ENCODE assay signal across 8 cellular contexts in genomic region chr11:47412152-47412746, GRCh38. TPM values are rescaled to one million over a fixed set of nuclear protein-coding genes. Genes with fewer than 3 reads are reported as not detected.
A peak's percentile ranks its signal among the peaks of the same experiment; 100 is the strongest.
DNase-seq lines count a peak whose midpoint lies in the region; ATAC-seq, FAIRE-seq and TF ChIP-seq lines count a peak whose summit lies in the region.

No MANE protein-coding gene starts in this region.

- BruUV-seq in endothelial cell of umbilical vein (replicated peaks; lab: Mats Ljungman, UMichigan), result no TSS peak

- H3K4me1 ChIP-seq in endothelial cell of umbilical vein (ENCODE audit: control insufficient read depth, extremely low read depth, insufficient read depth, low read length), result peaks cover 41% of the 10 kb centered on the region
- H3K4me1 ChIP-seq in parathyroid adenoma, result peaks cover 7% of the 10 kb centered on the region

- peak; percentile 84 to 96 for TF ChIP-seq CTCF in endothelial cell of umbilical vein (IDR thresholded peaks at IDR 0.05; ENCODE audit: extremely low read depth in 1 of 2, insufficient read depth in 1 of 2, low read depth in 1 of 2, low read length in 2 of 2)
- TF ChIP-seq CTCF in parathyroid adenoma (IDR thresholded peaks at IDR 0.05), result peak; percentile 49

- H3K27ac ChIP-seq in endothelial cell of umbilical vein (ENCODE audit: insufficient read depth, low read depth, low read length) (no peak overlapping the region), parathyroid adenoma (no peak overlapping the region)

- H3K4me2 ChIP-seq in endothelial cell of umbilical vein (ENCODE audit: insufficient read depth, low read length), result no peak overlapping the region
- no peak overlapping the region for H3K4me2 ChIP-seq in parathyroid adenoma (ENCODE audit: low read length)

- no peak overlapping the region for H3K4me3 ChIP-seq in endothelial cell of umbilical vein (replicated peaks in 1 of 3; ENCODE audit: insufficient read depth in 1 of 3, low read depth in 1 of 3, low read length in 3 of 3)
- H3K4me3 ChIP-seq in parathyroid adenoma (ENCODE audit: low read depth, low read length), result no peak overlapping the region

- DNase-seq in D341Med (ENCODE audit: low spot score) (peak; percentile 72), HT1080 (ENCODE audit: low read depth) (peak; percentile 24), endothelial cell of umbilical vein (ENCODE audit: low read depth, low spot score) (no peak), NCI-H1105 (lab: John Stamatoyannopoulos, UW) (no peak)
- DNase-seq in activated CD4-positive, alpha-beta T cell treated with anti-CD3 and anti-CD28 coated beads for 4 hours, result peak; percentile 40 to 46

- H3K9me1 ChIP-seq in endothelial cell of umbilical vein (replicated peaks; ENCODE audit: control insufficient read depth, extremely low read depth, insufficient read depth, low read length), result no peaks in the 10 kb centered on the region

- peaks cover 25% of the 10 kb centered on the region for H3K79me2 ChIP-seq in endothelial cell of umbilical vein (ENCODE audit: control insufficient read depth, insufficient read depth, low read length)
- no peaks in the 10 kb centered on the region for H3K79me2 ChIP-seq in parathyroid adenoma

- ATAC-seq in HG03342 (IDR thresholded peaks at IDR 0.05; ENCODE audit: unreplicated experiment), result no peak
- ATAC-seq in GM18867 (IDR thresholded peaks at IDR 0.05; ENCODE audit: unreplicated experiment), result no peak

- no peak overlapping the region for H2AFZ ChIP-seq in endothelial cell of umbilical vein (ENCODE audit: low read depth, low read length)
- no peak overlapping the region for H2AFZ ChIP-seq in parathyroid adenoma

- no peaks in the 10 kb centered on the region for H3K9me3 ChIP-seq in endothelial cell of umbilical vein (replicated peaks; ENCODE audit: control insufficient read depth, insufficient read depth, low read length)
- no peaks in the 10 kb centered on the region for H3K9me3 ChIP-seq in parathyroid adenoma (ENCODE audit: control insufficient read depth, low read length)

- H3K36me3 ChIP-seq in endothelial cell of umbilical vein (ENCODE audit: control insufficient read depth in 2 of 2, extremely low read depth in 1 of 2, insufficient read depth in 2 of 2, low read length in 2 of 2) (peaks cover 5 to 34% of the 10 kb centered on the region in 2 experiments), parathyroid adenoma (ENCODE audit: control insufficient read depth, insufficient read depth, low read length) (no peaks in the 10 kb centered on the region)

- dilution Hi-C loops in endothelial cell of umbilical vein (cut with MboI; ENCODE audit: extremely low pct_ligation_motif_present, low sequenced_read_pairs), result no loop called here

- peak; percentile 33 for FAIRE-seq in endothelial cell of umbilical vein (lab: Jason Lieb, UNC)

- POLR2A ChIA-PET in endothelial cell of umbilical vein (lab: Charles Lee), result interaction anchor here (0.8 kb wide), 1 partner anchor 82 kb away, joined by 3 read pairs; no protein-coding TSS in a partner anchor

- H3K27me3 ChIP-seq in endothelial cell of umbilical vein (ENCODE audit: control insufficient read depth in 2 of 2, insufficient read depth in 2 of 2, low read length in 2 of 2) (no peaks in the 10 kb centered on the region), parathyroid adenoma (ENCODE audit: control insufficient read depth, insufficient read depth, low read length) (no peaks in the 10 kb centered on the region)

- TF ChIP-seq POLR2A in endothelial cell of umbilical vein (IDR thresholded peaks at IDR 0.05; ENCODE audit: low read depth, low read length), result no peak

- intact Hi-C loops in endothelial cell of umbilical vein (cut with micrococcal nuclease), result loop anchor here (1.0 to 10.0 kb wide), 2 partner anchors 38 to 443 kb away; no protein-coding TSS in a partner anchor

- H3K9ac ChIP-seq in endothelial cell of umbilical vein (replicated peaks; ENCODE audit: extremely low read depth, insufficient read depth, low read length), result no peak overlapping the region
- H3K9ac ChIP-seq in parathyroid adenoma, result no peak overlapping the region

- H4K20me1 ChIP-seq in endothelial cell of umbilical vein (replicated peaks; ENCODE audit: control insufficient read depth, extremely low read depth, insufficient read depth, low read length), result no peaks in the 10 kb centered on the region

- CTCF ChIA-PET in endothelial cell of umbilical vein (lab: Charles Lee), result interaction anchor here (0.6 to 7.4 kb wide), 19 partner anchors 8 to 233 kb away, joined by 3 to 148 read pairs (median 4); partner anchors contain the start of genes NR1H3, PSMC3 and SPI1

TF ChIP-seq in endothelial cell of umbilical vein, 7 proteins besides CTCF, POLR2A, EP300 and RAD21 (continues in another document):
- TF ChIP-seq FOS (IDR thresholded peaks at IDR 0.05; ENCODE audit: borderline replicate concordance, insufficient read depth, low read length) (no peak), JUN (IDR thresholded peaks at IDR 0.05; ENCODE audit: borderline replicate concordance, insufficient read depth, insufficient read length, low read depth) (no peak), MAX (IDR thresholded peaks at IDR 0.05; ENCODE audit: insufficient read depth, insufficient read length) (no peak)

RNA-seq across cellular contexts. Expression of gene SLC39A13, which starts 3.9 kb away (rescaled TPM):
- total RNA-seq in HT1080 (2014; rRNA removed; shearing (Covaris generic)), result 51.9 and 69.9 TPM in 2 replicates
- 59.7 and 59.9 TPM in 2 replicates for polyA plus RNA-seq in HT1080 (2015; cell fraction: cytosol; rRNA removed)
- 176 and 192 TPM in 2 replicates for polyA plus RNA-seq in HT1080 (2015; cell fraction: nucleus; rRNA removed)
- total RNA-seq in endothelial cell of umbilical vein, result 86.3 and 91.9 TPM in 2 replicates
- polyA plus RNA-seq in endothelial cell of umbilical vein, result 94.3 and 124 TPM in 2 replicates
- 60.9 and 83.4 TPM in 2 replicates for polyA plus RNA-seq in endothelial cell of umbilical vein (2011; cell fraction: cytosol; rRNA removed)
- polyA plus RNA-seq in endothelial cell of umbilical vein (2011; cell fraction: nucleus; rRNA removed), result 264 and 286 TPM in 2 replicates
- polyA plus RNA-seq in endothelial cell of umbilical vein (2012), result 56.2 and 73.8 TPM in 2 replicates
- polyA minus RNA-seq in endothelial cell of umbilical vein, result 37.9 and 49.8 TPM in 2 replicates
- 12.0 TPM for polyA minus RNA-seq in endothelial cell of umbilical vein (2011; cell fraction: cytosol; rRNA and poly(A)+ RNA removed)
- polyA minus RNA-seq in endothelial cell of umbilical vein (2011; cell fraction: nucleus; rRNA and poly(A)+ RNA removed), result 30.5 and 39.8 TPM in 2 replicates

RNA-seq across cellular contexts. Expression of gene PSMC3, which starts 14.0 kb away (rescaled TPM):
- 222 and 245 TPM in 2 replicates for total RNA-seq in HT1080 (2014; rRNA removed; shearing (Covaris generic))
- polyA plus RNA-seq in HT1080 (2015; cell fraction: cytosol; rRNA removed), result 153 and 176 TPM in 2 replicates
- 175 and 182 TPM in 2 replicates for polyA plus RNA-seq in HT1080 (2015; cell fraction: nucleus; rRNA removed)
- 202 and 203 TPM in 2 replicates for total RNA-seq in endothelial cell of umbilical vein
- 153 and 179 TPM in 2 replicates for polyA plus RNA-seq in endothelial cell of umbilical vein
- polyA plus RNA-seq in endothelial cell of umbilical vein (2011; cell fraction: cytosol; rRNA removed), result 233 and 266 TPM in 2 replicates
- 158 and 268 TPM in 2 replicates for polyA plus RNA-seq in endothelial cell of umbilical vein (2011; cell fraction: nucleus; rRNA removed)
- 223 and 224 TPM in 2 replicates for polyA plus RNA-seq in endothelial cell of umbilical vein (2012)
- polyA minus RNA-seq in endothelial cell of umbilical vein, result 113 and 125 TPM in 2 replicates
- polyA minus RNA-seq in endothelial cell of umbilical vein (2011; cell fraction: cytosol; rRNA and poly(A)+ RNA removed), result 169 TPM
- 47.0 and 56.1 TPM in 2 replicates for polyA minus RNA-seq in endothelial cell of umbilical vein (2011; cell fraction: nucleus; rRNA and poly(A)+ RNA removed)

RNA-seq across cellular contexts. Expression of gene SPI1, which starts 33.9 kb away (rescaled TPM):
- total RNA-seq in HT1080 (2014; rRNA removed; shearing (Covaris generic)), result not detected in 2 replicates
- not detected in 2 replicates for polyA plus RNA-seq in HT1080 (2015; cell fraction: cytosol; rRNA removed)
- polyA plus RNA-seq in HT1080 (2015; cell fraction: nucleus; rRNA removed), result not detected in 2 replicates
- total RNA-seq in endothelial cell of umbilical vein, result not detected in 2 replicates
- not detected in 2 replicates for polyA plus RNA-seq in endothelial cell of umbilical vein
- not detected in 2 replicates for polyA plus RNA-seq in endothelial cell of umbilical vein (2011; cell fraction: cytosol; rRNA removed)
- not detected in 2 replicates for polyA plus RNA-seq in endothelial cell of umbilical vein (2011; cell fraction: nucleus; rRNA removed)
- not detected in 2 replicates for polyA plus RNA-seq in endothelial cell of umbilical vein (2012)
- polyA minus RNA-seq in endothelial cell of umbilical vein, result 0.46 and 1.6 TPM in 2 replicates
- polyA minus RNA-seq in endothelial cell of umbilical vein (2011; cell fraction: cytosol; rRNA and poly(A)+ RNA removed), result not detected
- polyA minus RNA-seq in endothelial cell of umbilical vein (2011; cell fraction: nucleus; rRNA and poly(A)+ RNA removed), result not detected in 2 replicates

RNA-seq across cellular contexts. Expression of gene RAPSN, which starts 36.7 kb away (rescaled TPM):
- not detected in 2 replicates for total RNA-seq in HT1080 (2014; rRNA removed; shearing (Covaris generic))
- polyA plus RNA-seq in HT1080 (2015; cell fraction: cytosol; rRNA removed), result not detected in 2 replicates
- polyA plus RNA-seq in HT1080 (2015; cell fraction: nucleus; rRNA removed), result 0.31 TPM in 1 of 2 replicates, not detected in the other
- 1.6 TPM in 2 replicates for total RNA-seq in endothelial cell of umbilical vein
- polyA plus RNA-seq in endothelial cell of umbilical vein, result 0.18 and 0.27 TPM in 2 replicates
- 0.13 TPM in 1 of 2 replicates, not detected in the other for polyA plus RNA-seq in endothelial cell of umbilical vein (2011; cell fraction: cytosol; rRNA removed)
- 0.95 and 1.2 TPM in 2 replicates for polyA plus RNA-seq in endothelial cell of umbilical vein (2011; cell fraction: nucleus; rRNA removed)
- not detected in 2 replicates for polyA plus RNA-seq in endothelial cell of umbilical vein (2012)
- 0.53 and 0.61 TPM in 2 replicates for polyA minus RNA-seq in endothelial cell of umbilical vein
- polyA minus RNA-seq in endothelial cell of umbilical vein (2011; cell fraction: cytosol; rRNA and poly(A)+ RNA removed), result not detected
- polyA minus RNA-seq in endothelial cell of umbilical vein (2011; cell fraction: nucleus; rRNA and poly(A)+ RNA removed), result 1.8 and 4.5 TPM in 2 replicates

RNA-seq across cellular contexts. Expression of gene MYBPC3, which starts 59.7 kb away (rescaled TPM):
- total RNA-seq in HT1080 (2014; rRNA removed; shearing (Covaris generic)), result not detected in 2 replicates
- not detected in 2 replicates for polyA plus RNA-seq in HT1080 (2015; cell fraction: cytosol; rRNA removed)
- not detected in 2 replicates for polyA plus RNA-seq in HT1080 (2015; cell fraction: nucleus; rRNA removed)
- not detected in 2 replicates for total RNA-seq in endothelial cell of umbilical vein
- polyA plus RNA-seq in endothelial cell of umbilical vein, result not detected in 2 replicates
- not detected in 2 replicates for polyA plus RNA-seq in endothelial cell of umbilical vein (2011; cell fraction: cytosol; rRNA removed)
- not detected in 2 replicates for polyA plus RNA-seq in endothelial cell of umbilical vein (2011; cell fraction: nucleus; rRNA removed)
- not detected in 2 replicates for polyA plus RNA-seq in endothelial cell of umbilical vein (2012)
- polyA minus RNA-seq in endothelial cell of umbilical vein, result not detected in 2 replicates
- not detected for polyA minus RNA-seq in endothelial cell of umbilical vein (2011; cell fraction: cytosol; rRNA and poly(A)+ RNA removed)
- not detected in 2 replicates for polyA minus RNA-seq in endothelial cell of umbilical vein (2011; cell fraction: nucleus; rRNA and poly(A)+ RNA removed)

Comparison
In these comparisons a context has a peak if more than half of its experiments do, and no peak if none do; other contexts are left out.
1. DNase-seq: peak in D341Med (single experiment), HT1080 (single experiment) and activated CD4-positive, alpha-beta T cell treated with anti-CD3 and anti-CD28 coated beads for 4 hours (2 of 2); none in endothelial cell of umbilical vein (single experiment) and NCI-H1105 (single experiment).